ENCODE assay signal across 14 cellular contexts in the genomic region with DNA sequence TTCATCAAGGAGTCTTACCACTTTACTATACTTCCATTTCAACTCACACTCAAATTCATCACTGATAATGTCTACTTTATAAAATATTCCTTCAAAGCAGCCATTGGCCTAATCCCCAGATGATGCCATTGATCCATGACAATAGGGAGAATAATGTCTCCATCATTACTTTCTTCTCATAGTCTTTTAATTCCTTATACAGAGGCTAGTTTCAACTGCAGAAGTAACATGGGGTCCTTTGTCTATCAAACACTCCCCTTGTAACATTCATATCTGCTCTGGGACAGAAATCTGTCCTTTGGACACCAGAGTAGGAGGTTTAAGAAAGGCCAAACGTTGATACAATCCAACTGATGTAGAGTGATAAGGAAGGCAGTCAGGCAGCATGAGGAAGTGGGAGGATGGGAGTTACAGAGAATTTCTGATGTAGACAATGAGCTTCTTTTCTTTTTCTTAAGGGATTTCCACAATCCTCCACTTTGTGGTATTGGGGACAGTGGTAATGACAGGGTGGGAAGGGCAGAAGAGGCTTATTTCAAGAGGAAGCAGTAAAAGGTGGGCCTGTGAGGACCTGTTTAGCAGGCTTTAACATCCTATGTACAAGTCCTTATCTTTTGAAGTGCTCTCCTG. TPM values are rescaled to one million over a fixed set of nuclear protein-coding genes. Genes with fewer than 3 reads are reported as not detected.
A peak's percentile ranks its signal among the peaks of the same experiment; 100 is the strongest.
DNase-seq lines count a peak whose midpoint lies in the region; ATAC-seq lines count a peak whose summit lies in the region.
"Had no signal": no experiment of that assay in that cellular context is flagged by ENCODE, and none has a peak within 500 bp of the region (broad histone marks: within the 10 kb centered on the region; RNA-seq: fewer than 3 reads in every experiment).

No MANE protein-coding gene starts in this region.

- peaks cover 35% of the 10 kb centered on the region for H3K27me3 Mint-ChIP-seq in T-helper 2 cell treated with Interferon-gamma antibody and Interleukin-4, amounts not matched to agents 5 μg/mL and 100 μg/mL, for 36 hours (ENCODE audit: low read depth)
- H3K27me3 Mint-ChIP-seq in stimulated activated naive CD8-positive, alpha-beta T cell treated with anti-CD3 and anti-CD28 coated beads, Interleukin-15, Interleukin-2, amounts not matched to agents 100 ng/mL and 50 ng/mL, for 24 hours = no peaks in the 10 kb centered on the region

- H3K9me3 Mint-ChIP-seq in T-helper 2 cell treated with Interferon-gamma antibody and Interleukin-4, amounts not matched to agents 5 μg/mL and 100 μg/mL, for 36 hours = no peaks in the 10 kb centered on the region
- no peaks in the 10 kb centered on the region for H3K9me3 Mint-ChIP-seq in stimulated activated naive CD8-positive, alpha-beta T cell treated with anti-CD3 and anti-CD28 coated beads, Interleukin-15, Interleukin-2, amounts not matched to agents 100 ng/mL and 50 ng/mL, for 24 hours
- H3K9me3 Mint-ChIP-seq: nephron progenitor cell had no signal

- ATAC-seq in HG03432 (IDR thresholded peaks at IDR 0.05; ENCODE audit: unreplicated experiment) = peak; percentile 7

- H3K4me1 Mint-ChIP-seq in T-helper 2 cell treated with Interferon-gamma antibody and Interleukin-4, amounts not matched to agents 5 μg/mL and 100 μg/mL, for 36 hours (ENCODE audit: low read depth) = peaks cover 33% of the 10 kb centered on the region
- peaks cover 31% of the 10 kb centered on the region for H3K4me1 Mint-ChIP-seq in stimulated activated naive CD8-positive, alpha-beta T cell treated with anti-CD3 and anti-CD28 coated beads, Interleukin-15, Interleukin-2, amounts not matched to agents 100 ng/mL and 50 ng/mL, for 24 hours (ENCODE audit: low read depth)
- H3K4me1 Mint-ChIP-seq: nephron progenitor cell had no signal

- intact Hi-C loops in posterior vena cava (cut with DNase I) = no loop called here

- DNase-seq in T-helper 2 cell treated with Interferon-gamma antibody and Interleukin-4, amounts not matched to agents 5 μg/mL and 100 μg/mL, for 36 hours (ENCODE audit: low spot score) = no peak
- DNase-seq in T-helper 2 cell (no peak), caudate nucleus (lab: John Stamatoyannopoulos, UW) (no peak), posterior vena cava (ENCODE audit: low spot score) (no peak), NCI-H2196 treated with DMSO at 0.1 percent for 48 hours (lab: John Stamatoyannopoulos, UW; ENCODE audit: unreplicated experiment) (no peak), dedifferentiated amniotic fluid mesenchymal stem cell (ENCODE audit: extremely low spot score) (no peak)
- DNase-seq: activated gamma-delta T cell treated with Interleukin-2 at 50 U/mL for 16 hours; DMS79 treated with DMSO at 0.1 percent for 48 hours; IMR-90; NCI-H2081 treated with DMSO at 0.1 percent for 48 hours; nephron progenitor cell; stimulated activated CD4-positive, alpha-beta T cell treated with anti-CD3 and anti-CD28 coated beads, Interleukin-15, amount 100 ng/mL, for 24 hours had no signal

- peak overlapping the region; percentile 48 for H3K27ac ChIP-seq in caudate nucleus (ENCODE audit: low read depth, low read length)

- H3K36me3 Mint-ChIP-seq in T-helper 2 cell treated with Interferon-gamma antibody and Interleukin-4, amounts not matched to agents 5 μg/mL and 100 μg/mL, for 36 hours (ENCODE audit: low read depth) = no peaks in the 10 kb centered on the region
- H3K36me3 Mint-ChIP-seq in stimulated activated naive CD8-positive, alpha-beta T cell treated with anti-CD3 and anti-CD28 coated beads, Interleukin-15, Interleukin-2, amounts not matched to agents 100 ng/mL and 50 ng/mL, for 24 hours (ENCODE audit: low read depth) = no peaks in the 10 kb centered on the region

- H3K27ac Mint-ChIP-seq in T-helper 2 cell treated with Interferon-gamma antibody and Interleukin-4, amounts not matched to agents 5 μg/mL and 100 μg/mL, for 36 hours = peak overlapping the region; percentile 2
- H3K27ac Mint-ChIP-seq in stimulated activated naive CD8-positive, alpha-beta T cell treated with anti-CD3 and anti-CD28 coated beads, Interleukin-15, Interleukin-2, amounts not matched to agents 100 ng/mL and 50 ng/mL, for 24 hours = peak overlapping the region; percentile 78
- H3K27ac Mint-ChIP-seq: nephron progenitor cell had no signal

- no peak overlapping the region for H3K4me3 Mint-ChIP-seq in T-helper 2 cell treated with Interferon-gamma antibody and Interleukin-4, amounts not matched to agents 5 μg/mL and 100 μg/mL, for 36 hours
- peak overlapping the region; percentile 2 for H3K4me3 Mint-ChIP-seq in stimulated activated naive CD8-positive, alpha-beta T cell treated with anti-CD3 and anti-CD28 coated beads, Interleukin-15, Interleukin-2, amounts not matched to agents 100 ng/mL and 50 ng/mL, for 24 hours
- H3K4me3 Mint-ChIP-seq: nephron progenitor cell had no signal

RNA-seq across cellular contexts. Expression of a gene that starts 18.9 kb away (rescaled TPM):
- 1 to 10 TPM; 3.1 to 3.5 TPM for total RNA-seq in posterior vena cava
- total RNA-seq: IMR-90 had no signal

RNA-seq across cellular contexts. Expression of a gene that starts 45.1 kb away (rescaled TPM):
- 10 to 100 TPM; 44.4 to 84.9 TPM for total RNA-seq in posterior vena cava
- total RNA-seq: IMR-90 had no signal

RNA-seq across cellular contexts. Expression of a gene that starts 47.5 kb away (rescaled TPM):
- 10 to 100 TPM; 37.4 to 63.9 TPM for total RNA-seq in posterior vena cava

RNA-seq across cellular contexts. Expression of a gene that starts 59.9 kb away (rescaled TPM):
- total RNA-seq in posterior vena cava = 100 to 1,000 TPM; 125 to 129 TPM
